In genomic region chr1:115862406-115862805, GRCh38 we compare ENCODE assay signal across 34 cellular contexts. TPM values are rescaled to one million over a fixed set of nuclear protein-coding genes. Genes with fewer than 3 reads are reported as not detected.
"Had no signal": no experiment of that assay in that cellular context is flagged by ENCODE, and none has a peak within 500 bp of the region (broad histone marks: within the 10 kb centered on the region; RNA-seq: fewer than 3 reads in every experiment).

No MANE protein-coding gene starts in this region.

- ATAC-seq: activated CD4-positive, alpha-beta T cell treated with anti-CD3 and anti-CD28 coated beads for 36 hours; activated CD4-positive, CD25-positive, alpha-beta regulatory T cell treated with anti-CD3 and anti-CD28 coated beads, Interleukin-2, amount 50 U/mL, for 24 hours; activated naive CD4-positive, alpha-beta T cell treated with anti-CD3 and anti-CD28 coated beads, Interleukin-2, amount 50 U/mL, for 72 hours; activated T-cell treated with anti-CD3 and anti-CD28 coated beads, Interleukin-2, amount 50 U/mL, for 4 hours; Panc1; WTC11 had no signal

- DNase-seq: activated CD4-positive, alpha-beta T cell treated with anti-CD3 and anti-CD28 coated beads for 36 hours; activated CD4-positive, alpha-beta T cell treated with anti-CD3 and anti-CD28 coated beads, Interleukin-2, amount 10 ng/mL, durations not matched to agents 7 days and 5 days; activated CD4-positive, alpha-beta T cell treated with anti-CD3 and anti-CD28 coated beads, Interleukin-2, amount 50 U/mL, for 48 hours; activated CD8-positive, alpha-beta memory T cell treated with anti-CD3 and anti-CD28 coated beads, Interleukin-2, amount 50 U/mL, for 4 hours; activated gamma-delta T cell treated with Interleukin-2 at 50 U/mL for 16 hours; activated naive CD4-positive, alpha-beta T cell treated with anti-CD3 and anti-CD28 coated beads for 36 hours; activated T-cell treated with anti-CD3 and anti-CD28 coated beads for 4 hours; activated T-cell treated with anti-CD3 and anti-CD28 coated beads, Interleukin-2, amount 50 U/mL, for 4 hours; adrenal gland; anterior cingulate cortex; central memory CD4-positive, alpha-beta T cell; Kasumi-1; NCI-H1092 treated with DMSO at 0.1 percent for 48 hours; NCI-H1417; NCI-H146; NCI-H187; NCI-H2029 treated with DMSO at 0.1 percent for 48 hours; NCI-H2107; NCI-H2171; NCI-H510A; NCI-H526; NCI-H748 treated with DMSO at 0.1 percent for 48 hours; NK-92 treated with Interleukin-12 subunit alpha and Interleukin-12 subunit beta, amount 100 ng/mL, for 24 hours; OCI-M1; SHP77; SJCRH30 had no signal

- H3K4me3 ChIP-seq: adrenal gland, SJCRH30, SK-N-MC had no signal

RNA-seq across cellular contexts. Expression of gene NHLH2, which starts 21.5 kb away (rescaled TPM):
- total RNA-seq: activated CD4-positive, alpha-beta T cell treated with anti-CD3 and anti-CD28 coated beads for 36 hours; activated CD4-positive, alpha-beta T cell treated with anti-CD3 and anti-CD28 coated beads, Interleukin-2, amount 10 ng/mL, durations not matched to agents 7 days and 5 days; activated naive CD4-positive, alpha-beta T cell treated with anti-CD3 and anti-CD28 coated beads for 36 hours; activated naive CD4-positive, alpha-beta T cell treated with anti-CD3 and anti-CD28 coated beads, Interleukin-2, amount 50 U/mL, for 72 hours; activated T-cell treated with anti-CD3 and anti-CD28 coated beads, Interleukin-2, amount 50 U/mL, for 4 hours; activated T-helper 1 cell treated with anti-CD3 and anti-CD28 coated beads, Interleukin-12 subunit alpha, Interleukin-12 subunit beta, Interleukin-2, Interleukin-4 antibody, amounts not matched to agents 30 ng/mL and 10 ng/mL and 1 ng/mL, durations not matched to agents 14 hours and 24 hours and 36 hours; adrenal gland; chondrocyte; RPMI7951; SJCRH30 had no signal
- polyA plus RNA-seq: adrenal gland had no signal
